Comparison of ENCODE assay signal across 21 cellular contexts in genomic region chr3:47007482-47008257, GRCh38. TPM values are rescaled to one million over a fixed set of nuclear protein-coding genes. Genes with fewer than 3 reads are reported as not detected.
DNase-seq lines count a peak whose midpoint lies in the region; ATAC-seq, FAIRE-seq and TF ChIP-seq lines count a peak whose summit lies in the region.
"Had no signal": no experiment of that assay in that cellular context is flagged by ENCODE, and none has a peak within 500 bp of the region (broad histone marks: within the 10 kb centered on the region; RNA-seq: fewer than 3 reads in every experiment).

No MANE protein-coding gene starts in this region.

- CTCF ChIA-PET in K562 (lab: Yijun Ruan, JAX; ENCODE audit: low intra/inter-chr PET ratio) = no interaction called here

- no peaks in the 10 kb centered on the region for H3K27me3 ChIP-seq in K562 (ENCODE audit: control insufficient read depth in 2 of 2, insufficient read depth in 2 of 2, low read length in 2 of 2)
- H3K27me3 ChIP-seq: hepatocyte, neural progenitor cell, SJCRH30, upper lobe of left lung had no signal

- no TSS peak for BruUV-seq in K562 (replicated peaks; lab: Mats Ljungman, UMichigan)

- peaks cover 75% of the 10 kb centered on the region; the same call in 2 of the 3 replicates for H3K36me3 ChIP-seq in K562 (ENCODE audit: control insufficient read depth, insufficient read depth, low read length)
- H3K36me3 ChIP-seq: neural progenitor cell, SJCRH30 had no signal

- peak overlapping the region in 2 of 3 experiments; percentile 5 to 28 for H3K4me3 Mint-ChIP-seq in nephron
- H3K4me3 Mint-ChIP-seq: stimulated activated naive CD8-positive, alpha-beta T cell treated with anti-CD3 and anti-CD28 coated beads, Interleukin-15, amount 100 ng/mL, for 72 hours had no signal

- no peak overlapping the region for H2AFZ ChIP-seq in K562 (ENCODE audit: low read depth, low read length)
- H2AFZ ChIP-seq: hepatocyte, neural progenitor cell had no signal

- H3K9ac ChIP-seq in K562 (ENCODE audit: insufficient read depth in 1 of 2, low read depth in 2 of 2, low read length in 2 of 2) = no peak overlapping the region
- H3K9ac ChIP-seq: KMS-11, neural progenitor cell had no signal

- H3K9me1 ChIP-seq in K562 (ENCODE audit: control insufficient read depth, insufficient read depth, low read length) = no peaks in the 10 kb centered on the region

- 93% methylated on average over 16 of the region's 16 CpGs for WGBS in K562 (ENCODE audit: insufficient coverage, low coverage, missing lambda C conversion rate)

- H3K9me3 Mint-ChIP-seq in nephron = no peaks in the 10 kb centered on the region
- H3K9me3 Mint-ChIP-seq: neural progenitor cell; stimulated activated naive CD8-positive, alpha-beta T cell treated with anti-CD3 and anti-CD28 coated beads, Interleukin-15, amount 100 ng/mL, for 72 hours; WTC11 had no signal

- peak; percentile 41; the same call in 1 of the 2 replicates for TF ChIP-seq POLR2A in K562 (conservative IDR thresholded peaks at IDR 0.05)

- POLR2A ChIA-PET in K562 (lab: Yijun Ruan, JAX) = interaction anchor here (0.6 to 1.8 kb wide), 5 partner anchors 9 to 278 kb away, joined by 3 to 8 read pairs (median 5); no protein-coding TSS in a partner anchor

- peak; percentile 1 for DNase-seq in stimulated activated CD4-positive, alpha-beta T cell treated with anti-CD3 and anti-CD28 coated beads, Interleukin-4, amount 100 ng/mL, for 1 hour
- DNase-seq in stimulated activated CD4-positive, alpha-beta T cell treated with anti-CD3 and anti-CD28 coated beads, Interleukin-2, amount 100 ng/mL, for 24 hours = no peak
- DNase-seq in K562 (ENCODE audit: extremely low read depth in 1 of 4, low spot score in 3 of 4) (no peak), cerebellum (ENCODE audit: low spot score) (no peak)
- DNase-seq: NCI-H1092 treated with DMSO at 0.1 percent for 48 hours; NCI-H526 treated with DMSO at 0.1 percent for 48 hours; retina; SJCRH30; stimulated activated naive CD8-positive, alpha-beta T cell treated with anti-CD3 and anti-CD28 coated beads, Interleukin-15, amount 100 ng/mL, for 72 hours; upper lobe of left lung had no signal

- no peak for TF ChIP-seq RAD21 in K562 (CRISPR knock-in tag; conservative IDR thresholded peaks at IDR 0.05 in 1 of 2, IDR thresholded peaks at IDR 0.05 in 1 of 2)

- no peaks in the 10 kb centered on the region for H3K36me3 Mint-ChIP-seq in nephron (ENCODE audit: low read depth)

- no peaks in the 10 kb centered on the region for H3K9me3 ChIP-seq in K562 (replicated peaks; ENCODE audit: control insufficient read depth, insufficient read depth, low read depth, low read length)
- H3K9me3 ChIP-seq: SJCRH30, upper lobe of left lung had no signal

- H3K27me3 Mint-ChIP-seq in nephron (ENCODE audit: low read depth) = no peaks in the 10 kb centered on the region
- H3K27me3 Mint-ChIP-seq: stimulated activated naive CD8-positive, alpha-beta T cell treated with anti-CD3 and anti-CD28 coated beads, Interleukin-15, amount 100 ng/mL, for 72 hours had no signal

- no peak overlapping the region for H3K27ac ChIP-seq in K562 (ENCODE audit: extremely low read depth, low read depth, low read length)
- H3K27ac ChIP-seq: hepatocyte, HL-60, KMS-11, neural progenitor cell, SJCRH30 had no signal

- no peaks in the 10 kb centered on the region for H3K4me1 Mint-ChIP-seq in nephron

- H3K4me2 ChIP-seq in K562 (ENCODE audit: insufficient read depth, low read length) = no peak overlapping the region
- H3K4me2 ChIP-seq: hepatocyte, KMS-11, neural progenitor cell had no signal

- H3K4me3 ChIP-seq in K562 = no peak overlapping the region
- H3K4me3 ChIP-seq: hepatocyte, neural progenitor cell, SJCRH30 had no signal

- no peaks in the 10 kb centered on the region for H4K20me1 ChIP-seq in K562 (replicated peaks; ENCODE audit: control insufficient read depth, insufficient read depth, low read length)

- H3K4me1 ChIP-seq in K562 (replicated peaks in 1 of 2; ENCODE audit: control insufficient read depth in 2 of 2, insufficient read depth in 2 of 2, low read length in 2 of 2) = peaks cover 0 to 15% of the 10 kb centered on the region in 2 experiments; a peak in 1 of 5 replicates
- H3K4me1 ChIP-seq: SJCRH30 had no signal

- TF ChIP-seq EP300 in K562 (IDR thresholded peaks at IDR 0.05; ENCODE audit: low read length) = no peak

- intact Hi-C loops in K562 (cut with micrococcal nuclease) = no loop called here

- H3K79me2 ChIP-seq in K562 (ENCODE audit: control insufficient read depth, insufficient read depth, low read length) = no peaks in the 10 kb centered on the region
- H3K79me2 ChIP-seq: hepatocyte had no signal

- in situ Hi-C loops in K562 (cut with MboI) = no loop called here

- FAIRE-seq in K562 (lab: Jason Lieb, UNC) = no peak
- FAIRE-seq: astrocyte, keratinocyte had no signal

- ATAC-seq in K562 = no peak
- ATAC-seq in GM18867 (IDR thresholded peaks at IDR 0.05; ENCODE audit: unreplicated experiment) = no peak
- ATAC-seq in HG03135 (IDR thresholded peaks at IDR 0.05; ENCODE audit: unreplicated experiment) = no peak
- ATAC-seq: HCT116; stimulated activated naive CD8-positive, alpha-beta T cell treated with anti-CD3 and anti-CD28 coated beads, Interleukin-15, amount 100 ng/mL, for 72 hours; WTC11 had no signal

- H3K27ac Mint-ChIP-seq in nephron = no peak overlapping the region
- H3K27ac Mint-ChIP-seq: neural progenitor cell; stimulated activated naive CD8-positive, alpha-beta T cell treated with anti-CD3 and anti-CD28 coated beads, Interleukin-15, amount 100 ng/mL, for 72 hours; WTC11 had no signal

- no peak for TF ChIP-seq CTCF in K562 (IDR thresholded peaks at IDR 0.05 in 2 of 3, conservative IDR thresholded peaks at IDR 0.05 in 1 of 3; ENCODE audit: insufficient read depth in 2 of 3, low read depth in 1 of 3, low read length in 3 of 3)
- TF ChIP-seq CTCF in nephron (IDR thresholded peaks at IDR 0.05; ENCODE audit: unreplicated experiment in 3 of 3) = no peak

TF ChIP-seq in K562, 482 proteins besides CTCF, POLR2A, EP300 and RAD21:
- TF ChIP-seq PML (IDR thresholded peaks at IDR 0.05; ENCODE audit: low read length) = 0 out of 2 replicates have a peak, but pooled peaks have one; percentile 11
- TF ChIP-seq HMGN3 (IDR thresholded peaks at IDR 0.05; ENCODE audit: borderline replicate concordance, extremely low read depth, insufficient read length, low read depth, low read length) = peak; percentile 20
- peak; percentile 63; the same call in 1 of the 2 replicates for TF ChIP-seq POLR2AphosphoS2 (IDR thresholded peaks at IDR 0.05; ENCODE audit: low read length)
- TF ChIP-seq RBFOX2 (IDR thresholded peaks at IDR 0.05; ENCODE audit: low read depth, low read length) = peak; percentile 53
- peak; percentile 61 for TF ChIP-seq POLR2G (IDR thresholded peaks at IDR 0.05; ENCODE audit: low read depth, low read length)
- no peak for TF ChIP-seq LCOR (CRISPR knock-in tag; IDR thresholded peaks at IDR 0.05)

RNA-seq across cellular contexts. Expression of gene NBEAL2, which starts 28.2 kb away (rescaled TPM):
- total RNA-seq in K562 (2011; cell fraction: chromatin; rRNA removed; ENCODE audit: low replicate concordance) = 322 and 1,090 TPM in 2 replicates
- 555 and 597 TPM in 2 replicates for total RNA-seq in K562 (2011; cell fraction: nucleolus; rRNA removed)
- 365 and 370 TPM in 2 replicates for total RNA-seq in K562 (2011; cell fraction: nucleoplasm; rRNA removed)
- 41.3 and 45.2 TPM in 2 replicates for total RNA-seq in K562 (2014; rRNA removed)
- 12.3 and 16.0 TPM in 2 replicates for total RNA-seq in K562 (2014; rRNA removed; fragmentation: Illumina TruSeq; extraction: Trizol)
- total RNA-seq in K562 (2015; rRNA removed; fragmentation: Illumina TruSeq; extraction: Trizol) = 23.7 and 23.9 TPM in 2 replicates
- total RNA-seq in K562 (2021) = 89.3 and 114 TPM in 2 replicates
- 29.6 and 50.4 TPM in 2 replicates for polyA plus RNA-seq in K562 (2011; rRNA removed)
- polyA plus RNA-seq in K562 (2011; cell fraction: cytosol; rRNA removed) = 25.6 and 45.5 TPM in 2 replicates
- 557 and 843 TPM in 2 replicates for polyA plus RNA-seq in K562 (2011; cell fraction: nucleus; rRNA removed)
- polyA plus RNA-seq in K562 (2012) = 66.4 and 174 TPM in 2 replicates
- polyA plus RNA-seq in K562 (2014; fragmentation: Illumina TruSeq; extraction: Trizol) = 46.4 and 62.1 TPM in 2 replicates
- polyA plus RNA-seq in K562 (2014; fragmentation: Nextera tagmentation; extraction: Ambion mirVana) = under 1 TPM; 0.06 to 0.24 TPM
- 67.5 and 85.5 TPM in 2 replicates for polyA plus RNA-seq in K562 (2014; rRNA removed)
- polyA minus RNA-seq in K562 (2011; rRNA and poly(A)+ RNA removed) = 8.6 and 16.8 TPM in 2 replicates
- polyA minus RNA-seq in K562 (2011; cell fraction: cytosol; rRNA and poly(A)+ RNA removed) = 23.5 and 26.4 TPM in 2 replicates
- 104 and 118 TPM in 2 replicates for polyA minus RNA-seq in K562 (2011; cell fraction: nucleus; rRNA and poly(A)+ RNA removed)
- 8.2 TPM for total RNA-seq in cerebellum

RNA-seq across cellular contexts. Expression of gene CCDC12, which starts 31.1 kb away (rescaled TPM):
- 140 and 232 TPM in 2 replicates for total RNA-seq in K562 (2011; cell fraction: chromatin; rRNA removed; ENCODE audit: low replicate concordance)
- total RNA-seq in K562 (2011; cell fraction: nucleolus; rRNA removed) = 143 and 148 TPM in 2 replicates
- 188 and 262 TPM in 2 replicates for total RNA-seq in K562 (2011; cell fraction: nucleoplasm; rRNA removed)
- 99.0 and 101 TPM in 2 replicates for total RNA-seq in K562 (2014; rRNA removed)
- total RNA-seq in K562 (2014; rRNA removed; fragmentation: Illumina TruSeq; extraction: Trizol) = 44.4 and 63.0 TPM in 2 replicates
- 104 and 115 TPM in 2 replicates for total RNA-seq in K562 (2015; rRNA removed; fragmentation: Illumina TruSeq; extraction: Trizol)
- 75.2 and 86.9 TPM in 2 replicates for total RNA-seq in K562 (2021)
- 47.8 and 54.0 TPM in 2 replicates for polyA plus RNA-seq in K562 (2011; rRNA removed)
- 53.0 and 53.5 TPM in 2 replicates for polyA plus RNA-seq in K562 (2011; cell fraction: cytosol; rRNA removed)
- 82.0 and 85.3 TPM in 2 replicates for polyA plus RNA-seq in K562 (2011; cell fraction: nucleus; rRNA removed)
- 77.1 and 114 TPM in 2 replicates for polyA plus RNA-seq in K562 (2012)
- polyA plus RNA-seq in K562 (2014; fragmentation: Illumina TruSeq; extraction: Trizol) = 105 and 127 TPM in 2 replicates
- polyA plus RNA-seq in K562 (2014; fragmentation: Nextera tagmentation; extraction: Ambion mirVana) = 10 to 100 TPM in 1 of 2 experiments, 1 to 10 TPM in 1; 8.9 to 20.9 TPM
- polyA plus RNA-seq in K562 (2014; rRNA removed) = 100 and 201 TPM in 2 replicates
- 50.3 and 53.4 TPM in 2 replicates for polyA minus RNA-seq in K562 (2011; rRNA and poly(A)+ RNA removed)
- polyA minus RNA-seq in K562 (2011; cell fraction: cytosol; rRNA and poly(A)+ RNA removed) = 17.4 and 21.1 TPM in 2 replicates
- 81.3 and 87.3 TPM in 2 replicates for polyA minus RNA-seq in K562 (2011; cell fraction: nucleus; rRNA and poly(A)+ RNA removed)
- total RNA-seq in cerebellum = 23.0 TPM
